In genomic region chr1:206590025-206590834, GRCh38 we compare ENCODE assay signal across 1 cellular context.
A peak's percentile ranks its signal among the peaks of the same experiment; 100 is the strongest.
TF ChIP-seq lines count a peak whose summit lies in the region.

No MANE protein-coding gene starts in this region.

TF ChIP-seq in K562, 482 proteins besides CTCF, POLR2A, EP300 and RAD21 (continued from another document and continues in another):
- peak; percentile 27 for TF ChIP-seq CTCFL (IDR thresholded peaks at IDR 0.05; ENCODE audit: borderline replicate concordance, insufficient read depth, low read depth, low read length, poor library complexity, severe bottlenecking)
- TF ChIP-seq, protein P1, sequence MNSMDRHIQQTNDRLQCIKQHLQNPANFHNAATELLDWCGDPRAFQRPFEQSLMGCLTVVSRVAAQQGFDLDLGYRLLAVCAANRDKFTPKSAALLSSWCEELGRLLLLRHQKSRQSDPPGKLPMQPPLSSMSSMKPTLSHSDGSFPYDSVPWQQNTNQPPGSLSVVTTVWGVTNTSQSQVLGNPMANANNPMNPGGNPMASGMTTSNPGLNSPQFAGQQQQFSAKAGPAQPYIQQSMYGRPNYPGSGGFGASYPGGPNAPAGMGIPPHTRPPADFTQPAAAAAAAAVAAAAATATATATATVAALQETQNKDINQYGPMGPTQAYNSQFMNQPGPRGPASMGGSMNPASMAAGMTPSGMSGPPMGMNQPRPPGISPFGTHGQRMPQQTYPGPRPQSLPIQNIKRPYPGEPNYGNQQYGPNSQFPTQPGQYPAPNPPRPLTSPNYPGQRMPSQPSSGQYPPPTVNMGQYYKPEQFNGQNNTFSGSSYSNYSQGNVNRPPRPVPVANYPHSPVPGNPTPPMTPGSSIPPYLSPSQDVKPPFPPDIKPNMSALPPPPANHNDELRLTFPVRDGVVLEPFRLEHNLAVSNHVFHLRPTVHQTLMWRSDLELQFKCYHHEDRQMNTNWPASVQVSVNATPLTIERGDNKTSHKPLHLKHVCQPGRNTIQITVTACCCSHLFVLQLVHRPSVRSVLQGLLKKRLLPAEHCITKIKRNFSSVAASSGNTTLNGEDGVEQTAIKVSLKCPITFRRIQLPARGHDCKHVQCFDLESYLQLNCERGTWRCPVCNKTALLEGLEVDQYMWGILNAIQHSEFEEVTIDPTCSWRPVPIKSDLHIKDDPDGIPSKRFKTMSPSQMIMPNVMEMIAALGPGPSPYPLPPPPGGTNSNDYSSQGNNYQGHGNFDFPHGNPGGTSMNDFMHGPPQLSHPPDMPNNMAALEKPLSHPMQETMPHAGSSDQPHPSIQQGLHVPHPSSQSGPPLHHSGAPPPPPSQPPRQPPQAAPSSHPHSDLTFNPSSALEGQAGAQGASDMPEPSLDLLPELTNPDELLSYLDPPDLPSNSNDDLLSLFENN (IDR thresholded peaks at IDR 0.05; ENCODE audit: low read depth in 2 of 2, low read length in 2 of 2): no peak
- TF ChIP-seq EHMT2 (IDR thresholded peaks at IDR 0.05): peak; percentile 27; the same call in 1 of the 2 replicates
- TF ChIP-seq POLR2H (tag; IDR thresholded peaks at IDR 0.05; ENCODE audit: low read depth): peak; percentile 48; the same call in 1 of the 2 replicates
- no peak for TF ChIP-seq SRSF3 (IDR thresholded peaks at IDR 0.05; ENCODE audit: insufficient read depth, low read length)
- TF ChIP-seq ZNF507 (tag; conservative IDR thresholded peaks at IDR 0.05): no peak
- peak; percentile 46; the same call in 1 of the 2 replicates for TF ChIP-seq SMARCE1 (IDR thresholded peaks at IDR 0.05)
- TF ChIP-seq FOSL1 (tag; conservative IDR thresholded peaks at IDR 0.05): peak; percentile 98
- TF ChIP-seq CBFA2T2 (conservative IDR thresholded peaks at IDR 0.05): no peak
- no peak for TF ChIP-seq NKRF (IDR thresholded peaks at IDR 0.05; ENCODE audit: borderline replicate concordance)
- peak; percentile 54; the same call in 1 of the 2 replicates for TF ChIP-seq ARID1B (IDR thresholded peaks at IDR 0.05)
- TF ChIP-seq, protein P2, sequence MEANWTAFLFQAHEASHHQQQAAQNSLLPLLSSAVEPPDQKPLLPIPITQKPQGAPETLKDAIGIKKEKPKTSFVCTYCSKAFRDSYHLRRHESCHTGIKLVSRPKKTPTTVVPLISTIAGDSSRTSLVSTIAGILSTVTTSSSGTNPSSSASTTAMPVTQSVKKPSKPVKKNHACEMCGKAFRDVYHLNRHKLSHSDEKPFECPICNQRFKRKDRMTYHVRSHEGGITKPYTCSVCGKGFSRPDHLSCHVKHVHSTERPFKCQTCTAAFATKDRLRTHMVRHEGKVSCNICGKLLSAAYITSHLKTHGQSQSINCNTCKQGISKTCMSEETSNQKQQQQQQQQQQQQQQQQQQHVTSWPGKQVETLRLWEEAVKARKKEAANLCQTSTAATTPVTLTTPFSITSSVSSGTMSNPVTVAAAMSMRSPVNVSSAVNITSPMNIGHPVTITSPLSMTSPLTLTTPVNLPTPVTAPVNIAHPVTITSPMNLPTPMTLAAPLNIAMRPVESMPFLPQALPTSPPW (CRISPR knock-in tag; IDR thresholded peaks at IDR 0.05): peak; percentile 21; the same call in 1 of the 2 replicates
- no peak; the same call in 1 of the 2 replicates for TF ChIP-seq NR2C2 (CRISPR knock-in tag; IDR thresholded peaks at IDR 0.05)
- peak; percentile 80; the same call in 1 of the 2 replicates for TF ChIP-seq NR2C2 (tag; IDR thresholded peaks at IDR 0.05)
- TF ChIP-seq CEBPG (CRISPR knock-in tag; IDR thresholded peaks at IDR 0.05): no peak
- TF ChIP-seq CEBPG (tag; conservative IDR thresholded peaks at IDR 0.05 in 1 of 2, IDR thresholded peaks at IDR 0.05 in 1 of 2): peak in 1 of 2 experiments; percentile 31; a peak in 1 of 4 replicates
- TF ChIP-seq ZNF57 (CRISPR knock-in tag; IDR thresholded peaks at IDR 0.05): no peak
- peak; percentile 74; the same call in 1 of the 2 replicates for TF ChIP-seq JUND (IDR thresholded peaks at IDR 0.05; ENCODE audit: borderline replicate concordance, low read depth, low read length)
- TF ChIP-seq JUND (tag; IDR thresholded peaks at IDR 0.05; ENCODE audit: borderline replicate concordance, low read depth, low read length): peak; percentile 70; the same call in 2 of the 3 replicates
- TF ChIP-seq PHTF2 (CRISPR knock-in tag; IDR thresholded peaks at IDR 0.05): 0 out of 2 replicates have a peak, but pooled peaks have one; percentile 27
- TF ChIP-seq ZFX (CRISPR knock-in tag; IDR thresholded peaks at IDR 0.05): no peak
- TF ChIP-seq BDP1 (IDR thresholded peaks at IDR 0.05; ENCODE audit: insufficient read depth, insufficient read length): no peak
- no peak for TF ChIP-seq C11orf30 (IDR thresholded peaks at IDR 0.05; ENCODE audit: low read depth)
- no peak for TF ChIP-seq KAT7 (CRISPR knock-in tag; IDR thresholded peaks at IDR 0.05; ENCODE audit: borderline replicate concordance)
- TF ChIP-seq DPF2 (IDR thresholded peaks at IDR 0.05): peak; percentile 33; the same call in 1 of the 2 replicates
- TF ChIP-seq ARHGAP35 (IDR thresholded peaks at IDR 0.05; ENCODE audit: partially characterized antibody): no peak
- TF ChIP-seq BACH1 (tag; IDR thresholded peaks at IDR 0.05): 0 out of 2 replicates have a peak, but pooled peaks have one; percentile 40
- TF ChIP-seq RBM34 (IDR thresholded peaks at IDR 0.05; ENCODE audit: borderline replicate concordance, insufficient read depth, low read length): no peak
- no peak for TF ChIP-seq CSDE1 (IDR thresholded peaks at IDR 0.05)
- no peak for TF ChIP-seq ZNF445 (CRISPR knock-in tag; IDR thresholded peaks at IDR 0.05; ENCODE audit: low read depth)
- peak; percentile 57; the same call in 1 of the 2 replicates for TF ChIP-seq STAT5A (IDR thresholded peaks at IDR 0.05; ENCODE audit: borderline replicate concordance, low read length)
- TF ChIP-seq GATAD2B (IDR thresholded peaks at IDR 0.05; ENCODE audit: borderline replicate concordance): no peak
- TF ChIP-seq TRIM25 (IDR thresholded peaks at IDR 0.05; ENCODE audit: borderline replicate concordance): no peak
- TF ChIP-seq MYBL2 (IDR thresholded peaks at IDR 0.05; ENCODE audit: low read depth): no peak
- TF ChIP-seq MYBL2 (CRISPR knock-in tag; IDR thresholded peaks at IDR 0.05; ENCODE audit: borderline replicate concordance): no peak
- no peak for TF ChIP-seq TAF15 (IDR thresholded peaks at IDR 0.05; ENCODE audit: low read depth, low read length)
- no peak for TF ChIP-seq ETV5 (CRISPR knock-in tag; IDR thresholded peaks at IDR 0.05; ENCODE audit: low read depth)
- no peak for TF ChIP-seq ZNF766 (CRISPR knock-in tag; conservative IDR thresholded peaks at IDR 0.05)
- no peak for TF ChIP-seq ZNF778 (CRISPR knock-in tag; IDR thresholded peaks at IDR 0.05)
- TF ChIP-seq CBFB (CRISPR knock-in tag; IDR thresholded peaks at IDR 0.05): no peak
- TF ChIP-seq WHSC1 (IDR thresholded peaks at IDR 0.05; ENCODE audit: low read length): no peak
- TF ChIP-seq NR2C1 (IDR thresholded peaks at IDR 0.05): no peak
- no peak for TF ChIP-seq NR2C1 (tag; IDR thresholded peaks at IDR 0.05)
- TF ChIP-seq BRCA1 (IDR thresholded peaks at IDR 0.05): no peak
- no peak for TF ChIP-seq BRCA1 (CRISPR knock-in tag; IDR thresholded peaks at IDR 0.05)
- no peak for TF ChIP-seq GATA2 (CRISPR knock-in tag; IDR thresholded peaks at IDR 0.05)
- TF ChIP-seq MAZ (CRISPR knock-in tag; conservative IDR thresholded peaks at IDR 0.05 in 1 of 2, IDR thresholded peaks at IDR 0.05 in 1 of 2): no peak
- no peak for TF ChIP-seq ZFPM2 (CRISPR knock-in tag; IDR thresholded peaks at IDR 0.05)
- TF ChIP-seq PRDM10 (IDR thresholded peaks at IDR 0.05; ENCODE audit: partially characterized antibody): peak; percentile 78
- TF ChIP-seq CREB1 (IDR thresholded peaks at IDR 0.05): no peak
- no peak for TF ChIP-seq CREB1 (CRISPR knock-in tag; IDR thresholded peaks at IDR 0.05)
- peak; percentile 60; the same call in 1 of the 2 replicates for TF ChIP-seq ATF7 (IDR thresholded peaks at IDR 0.05)
- no peak for TF ChIP-seq ZNF311 (CRISPR knock-in tag; IDR thresholded peaks at IDR 0.05)
- TF ChIP-seq TCF3 (CRISPR knock-in tag; IDR thresholded peaks at IDR 0.05): peak; percentile 17; the same call in 1 of the 2 replicates
- TF ChIP-seq DDX20 (tag; IDR thresholded peaks at IDR 0.05; ENCODE audit: low read depth): no peak
- no peak for TF ChIP-seq ZNF232 (CRISPR knock-in tag; IDR thresholded peaks at IDR 0.05)
- no peak for TF ChIP-seq ZNF274 (IDR thresholded peaks at IDR 0.05; ENCODE audit: borderline replicate concordance, low read depth, low read length)
- TF ChIP-seq ZNF282 (CRISPR knock-in tag; IDR thresholded peaks at IDR 0.05): no peak
- TF ChIP-seq MCM7 (IDR thresholded peaks at IDR 0.05): no peak
- TF ChIP-seq, protein P3, sequence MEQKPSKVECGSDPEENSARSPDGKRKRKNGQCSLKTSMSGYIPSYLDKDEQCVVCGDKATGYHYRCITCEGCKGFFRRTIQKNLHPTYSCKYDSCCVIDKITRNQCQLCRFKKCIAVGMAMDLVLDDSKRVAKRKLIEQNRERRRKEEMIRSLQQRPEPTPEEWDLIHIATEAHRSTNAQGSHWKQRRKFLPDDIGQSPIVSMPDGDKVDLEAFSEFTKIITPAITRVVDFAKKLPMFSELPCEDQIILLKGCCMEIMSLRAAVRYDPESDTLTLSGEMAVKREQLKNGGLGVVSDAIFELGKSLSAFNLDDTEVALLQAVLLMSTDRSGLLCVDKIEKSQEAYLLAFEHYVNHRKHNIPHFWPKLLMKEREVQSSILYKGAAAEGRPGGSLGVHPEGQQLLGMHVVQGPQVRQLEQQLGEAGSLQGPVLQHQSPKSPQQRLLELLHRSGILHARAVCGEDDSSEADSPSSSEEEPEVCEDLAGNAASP (IDR thresholded peaks at IDR 0.05): no peak
